Comparison of ENCODE assay signal across 8 cellular contexts in genomic region chr1:65419681-65420589, GRCh38. TPM values are rescaled to one million over a fixed set of nuclear protein-coding genes. Genes with fewer than 3 reads are reported as not detected.
DNase-seq lines count a peak whose midpoint lies in the region; ATAC-seq lines count a peak whose summit lies in the region.

No MANE protein-coding gene starts in this region.

- H3K27ac Mint-ChIP-seq in activated naive CD4-positive, alpha-beta T cell treated with anti-CD3 and anti-CD28 coated beads for 36 hours, result peak overlapping the region; percentile 89

- CTCF ChIA-PET in activated naive CD4-positive, alpha-beta T cell treated with anti-CD3 and anti-CD28 coated beads for 36 hours (lab: Charles Lee), result interaction anchor here (0.6 to 1.7 kb wide), 4 partner anchors 11 to 204 kb away, joined by 3 to 9 read pairs (median 4); no protein-coding TSS in a partner anchor

- H3K4me3 Mint-ChIP-seq in activated naive CD4-positive, alpha-beta T cell treated with anti-CD3 and anti-CD28 coated beads for 36 hours, result no peak overlapping the region

- intact Hi-C loops in activated naive CD4-positive, alpha-beta T cell treated with anti-CD3 and anti-CD28 coated beads for 36 hours (cut with micrococcal nuclease), result loop anchor here (1.0 to 5.0 kb wide), 16 partner anchors 27 to 1898 kb away; partner anchors contain the start of genes AK4, EFCAB7 and ITGB3BP

- ATAC-seq in HG02571 (IDR thresholded peaks at IDR 0.05; ENCODE audit: unreplicated experiment), result peak; percentile 89

- DNase-seq in GM04504 (ENCODE audit: low read depth) (peak; percentile 97), NAMALWA (ENCODE audit: low spot score) (peak; percentile 98), SK-MEL-5 (ENCODE audit: low read depth, low spot score) (peak; percentile 96), germinal center (ENCODE audit: low spot score) (peak; percentile 98), nucleus accumbens (lab: John Stamatoyannopoulos, UW) (peak; percentile 70 to 99 (median 96)), superior temporal gyrus (ENCODE audit: extremely low spot score) (peak; percentile 92)
- peak; percentile 99 for DNase-seq in activated naive CD4-positive, alpha-beta T cell treated with anti-CD3 and anti-CD28 coated beads for 36 hours

- no peaks in the 10 kb centered on the region for H3K9me3 Mint-ChIP-seq in activated naive CD4-positive, alpha-beta T cell treated with anti-CD3 and anti-CD28 coated beads for 36 hours

- H3K27me3 Mint-ChIP-seq in activated naive CD4-positive, alpha-beta T cell treated with anti-CD3 and anti-CD28 coated beads for 36 hours (ENCODE audit: low read depth), result no peaks in the 10 kb centered on the region

- peaks cover 20% of the 10 kb centered on the region for H3K4me1 Mint-ChIP-seq in activated naive CD4-positive, alpha-beta T cell treated with anti-CD3 and anti-CD28 coated beads for 36 hours (ENCODE audit: low read depth)

- in situ Hi-C loops in SK-MEL-5 (cut with HindIII; ENCODE audit: low pct_unique_long_range_greater_than_20kb, low sequenced_read_pairs), result no loop called here

- peaks cover 4% of the 10 kb centered on the region for H3K36me3 Mint-ChIP-seq in activated naive CD4-positive, alpha-beta T cell treated with anti-CD3 and anti-CD28 coated beads for 36 hours (ENCODE audit: low read depth)

RNA-seq across cellular contexts. Expression of gene LEPR, which starts 0.5 kb away (rescaled TPM):
- total RNA-seq in SK-MEL-5 (2014; rRNA removed; shearing (Covaris generic)), result 0.16 and 0.43 TPM in 2 replicates
- 0.08 and 0.42 TPM in 2 replicates for polyA plus RNA-seq in SK-MEL-5 (2015; cell fraction: cytosol; rRNA removed)
- polyA plus RNA-seq in SK-MEL-5 (2015; cell fraction: nucleus; rRNA removed), result 0.28 TPM in 1 of 2 replicates, not detected in the other
- 1 to 10 TPM; 2.0 to 2.5 TPM for total RNA-seq in activated naive CD4-positive, alpha-beta T cell treated with anti-CD3 and anti-CD28 coated beads for 36 hours

RNA-seq across cellular contexts. Expression of gene LEPROT, which starts 0.5 kb away (rescaled TPM):
- 46.3 and 49.4 TPM in 2 replicates for total RNA-seq in SK-MEL-5 (2014; rRNA removed; shearing (Covaris generic))
- 39.5 and 53.5 TPM in 2 replicates for polyA plus RNA-seq in SK-MEL-5 (2015; cell fraction: cytosol; rRNA removed)
- 76.7 and 82.0 TPM in 2 replicates for polyA plus RNA-seq in SK-MEL-5 (2015; cell fraction: nucleus; rRNA removed)
- 10 to 100 TPM in 1 of 2 experiments, 1 to 10 TPM in 1; 7.2 to 14.2 TPM for total RNA-seq in activated naive CD4-positive, alpha-beta T cell treated with anti-CD3 and anti-CD28 coated beads for 36 hours

Comparison
In these comparisons a context has a peak if more than half of its experiments do, and no peak if none do; other contexts are left out.
1. Peak in every context shown above with its lines: DNase-seq and ATAC-seq.